Comparison of ENCODE assay signal across 12 cellular contexts in the genomic region with DNA sequence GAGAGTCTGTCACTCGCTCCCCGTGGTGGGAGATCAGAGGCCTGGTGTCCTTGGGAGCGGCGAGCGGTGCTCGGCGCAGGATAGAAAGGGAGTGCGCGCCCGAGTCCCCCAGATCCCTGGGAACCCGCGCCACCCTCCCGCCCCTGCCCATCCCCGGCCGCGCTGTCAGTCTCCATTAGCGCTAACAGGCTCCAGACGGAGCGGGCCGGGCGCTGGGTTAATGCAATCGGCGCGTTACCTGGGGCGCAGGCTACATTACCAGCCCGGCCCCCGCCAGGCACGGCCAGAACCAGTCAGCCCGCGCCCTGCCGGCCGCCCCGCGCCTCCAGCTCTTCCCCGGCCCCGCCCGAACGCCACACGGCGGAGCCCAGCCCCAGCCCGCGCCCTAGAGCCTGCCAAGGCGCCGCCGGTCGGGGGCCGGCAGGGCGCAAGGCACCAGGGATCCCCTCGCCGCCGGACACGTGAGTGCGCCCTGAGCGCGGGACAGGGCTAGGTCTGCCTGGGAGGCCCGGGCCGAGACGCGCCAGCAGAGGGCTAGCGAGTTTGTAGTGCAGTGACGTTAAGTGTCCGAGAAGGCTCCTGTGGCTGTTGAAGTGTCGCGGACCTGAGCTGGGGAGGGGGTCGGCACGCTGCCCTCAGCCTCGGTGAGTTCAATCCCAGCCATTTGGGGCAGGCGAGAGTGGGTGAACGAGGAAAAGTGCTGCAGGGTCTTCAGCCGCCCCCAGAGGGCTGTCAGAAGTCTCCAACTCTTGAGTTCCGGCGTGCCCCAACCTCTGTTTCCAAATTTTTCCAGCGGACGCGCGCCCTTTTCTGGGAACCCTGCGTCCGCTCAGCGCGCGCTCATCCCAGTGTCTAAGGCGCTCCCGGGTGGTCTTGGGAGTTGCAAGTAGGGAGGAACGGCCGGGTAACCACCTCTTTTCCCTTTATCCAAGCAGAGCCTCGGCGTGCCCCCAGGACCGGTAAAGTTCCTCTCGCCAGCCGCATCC. TPM values are rescaled to one million over a fixed set of nuclear protein-coding genes. Genes with fewer than 3 reads are reported as not detected.
DNase-seq lines count a peak whose midpoint lies in the region; ATAC-seq and TF ChIP-seq lines count a peak whose summit lies in the region.
"Had no signal": no experiment of that assay in that cellular context is flagged by ENCODE, and none has a peak within 500 bp of the region (broad histone marks: within the 10 kb centered on the region; RNA-seq: fewer than 3 reads in every experiment).

A gene (plus strand): TSS at position 280 of the 986 bp plus-strand sequence. CDS start 707 bp downstream, outside the sequence.

- TF ChIP-seq EP300 in upper lobe of left lung (IDR thresholded peaks at IDR 0.05), result no peak

- H3K4me1 ChIP-seq in upper lobe of left lung, result peaks cover 0 to 15% (median 8%) of the 10 kb centered on the region in 4 donors

- H3K27ac ChIP-seq in upper lobe of left lung, result no peak within 1 kb of the TSS
- H3K27ac ChIP-seq: 22Rv1 had no signal

- DNase-seq in DMS 273 (lab: John Stamatoyannopoulos, UW; ENCODE audit: unreplicated experiment) (peak; percentile 73), DMS 273 treated with DMSO at 0.1 percent for 48 hours (lab: John Stamatoyannopoulos, UW) (no peak), epidermal melanocyte (ENCODE audit: insufficient read length, low spot score) (peak; percentile 11), left lobe of liver (ENCODE audit: low spot score) (no peak), upper lobe of left lung (peak in 1 of 2 donors; percentile 83)
- no peak for DNase-seq in stimulated activated CD4-positive, alpha-beta T cell treated with anti-CD3 and anti-CD28 coated beads, Interleukin-2, amount 100 ng/mL, for 24 hours
- DNase-seq: occipital lobe had no signal

- no peaks in the 10 kb centered on the region for H3K36me3 ChIP-seq in upper lobe of left lung

- peak within 1 kb of the TSS in 3 of 4 donors; percentile 8 to 26 (median 23) for H3K4me3 ChIP-seq in upper lobe of left lung

- ATAC-seq in left lobe of liver (peak; percentile 58), upper lobe of left lung (ENCODE audit: low FRiP score in 2 of 2) (peak in 1 of 2 donors; percentile 53), GM19452 (IDR thresholded peaks at IDR 0.05; ENCODE audit: unreplicated experiment) (no peak), HG03571 (IDR thresholded peaks at IDR 0.05; ENCODE audit: unreplicated experiment) (no peak)

- no peak for TF ChIP-seq POLR2A in upper lobe of left lung (IDR thresholded peaks at IDR 0.05)

- H3K9me3 ChIP-seq in upper lobe of left lung, result no peaks in the 10 kb centered on the region

- WGBS in upper lobe of left lung, 2 donors, result 2 to 3% methylated on average over 16 to 50 of the region's 90 CpGs

- no peak for TF ChIP-seq CTCF in upper lobe of left lung (IDR thresholded peaks at IDR 0.05)

- H3K27me3 ChIP-seq in upper lobe of left lung, result peaks cover 0 to 20% (median 8%) of the 10 kb centered on the region in 4 donors

RNA-seq across cellular contexts. Expression of the gene that starts here (rescaled TPM):
- total RNA-seq in left lobe of liver, result not detected
- total RNA-seq in upper lobe of left lung, result under 1 TPM in 1 of 6 donors, not detected in 5; 0.20 TPM
- total RNA-seq: glomerular endothelial cell, M059J, occipital lobe had no signal

Comparison
In these comparisons a context has a peak if more than half of its experiments do, and no peak if none do; other contexts are left out.
1. DNase-seq: peak in DMS 273 (single experiment) and epidermal melanocyte (single experiment); none in DMS 273 treated with DMSO at 0.1 percent for 48 hours (single experiment), left lobe of liver (single experiment) and stimulated activated CD4-positive, alpha-beta T cell treated with anti-CD3 and anti-CD28 coated beads, Interleukin-2, amount 100 ng/mL, for 24 hours (0 of 2).
2. Peak in ATAC-seq in left lobe of liver; RNA of the gene not detected or under 1 TPM.